In the genomic region with DNA sequence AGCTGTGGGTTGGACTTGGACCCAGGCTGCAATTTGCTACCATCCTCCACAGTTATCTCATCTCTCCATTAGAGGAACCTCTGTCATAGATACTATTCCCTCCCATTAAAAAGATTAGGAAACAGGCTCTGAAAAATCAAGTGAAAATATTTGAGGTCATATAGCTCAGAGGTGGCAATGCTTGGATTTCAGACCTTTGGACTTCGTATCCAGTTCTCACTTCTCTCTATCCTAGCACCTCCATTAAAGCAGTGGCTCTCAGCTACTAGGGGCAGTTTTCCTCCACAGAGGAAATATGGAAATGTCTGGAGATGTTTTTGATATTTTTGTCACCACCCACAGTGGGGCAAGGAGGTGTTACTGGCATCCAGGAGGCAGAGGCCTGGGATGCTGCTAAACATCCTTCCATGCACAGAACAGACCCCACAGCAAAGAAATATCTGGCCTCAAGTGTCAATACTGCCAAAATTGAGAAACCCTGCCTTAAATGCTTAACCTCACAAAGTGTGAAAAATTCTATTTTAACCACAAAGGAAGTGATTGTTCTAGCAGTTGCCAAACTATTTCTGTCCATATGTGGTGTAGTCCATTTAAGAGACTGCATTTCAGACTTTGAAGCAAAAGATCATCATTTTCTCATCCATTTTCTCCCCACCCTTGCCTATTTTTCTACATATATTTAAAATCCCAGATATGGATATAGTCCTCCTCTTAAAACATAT, we compare ENCODE assay signal across 17 cellular contexts.
DNase-seq lines count a peak whose midpoint lies in the region; TF ChIP-seq lines count a peak whose summit lies in the region.
"Had no signal": no experiment of that assay in that cellular context is flagged by ENCODE, and none has a peak within 500 bp of the region (broad histone marks: within the 10 kb centered on the region; RNA-seq: fewer than 3 reads in every experiment).

No MANE protein-coding gene starts in this region.

- no peak overlapping the region for H3K4me3 ChIP-seq in foreskin fibroblast (ENCODE audit: low read depth in 1 of 2, low read length in 2 of 2)
- H3K4me3 ChIP-seq: thyroid gland had no signal

- no peak for TF ChIP-seq CTCF in foreskin fibroblast (IDR thresholded peaks at IDR 0.05; ENCODE audit: low read depth, low read length)

- DNase-seq in NK-92 treated with Interleukin-12 subunit alpha and Interleukin-12 subunit beta, amount 100 ng/mL, for 24 hours (lab: John Stamatoyannopoulos, UW) = peak; percentile 17
- DNase-seq in NK-92 (lab: John Stamatoyannopoulos, UW; ENCODE audit: unreplicated experiment) = no peak
- peak; percentile 58 for DNase-seq in OCI-M1 (lab: John Stamatoyannopoulos, UW)
- DNase-seq in foreskin fibroblast = peak; percentile 35 to 57
- peak; percentile 20 for DNase-seq in superior temporal gyrus (ENCODE audit: extremely low spot score)
- no peak for DNase-seq in NCI-H226
- DNase-seq in activated CD4-positive, alpha-beta T cell treated with anti-CD3 and anti-CD28 coated beads for 48 hours = no peak
- no peak for DNase-seq in activated CD4-positive, alpha-beta T cell treated with anti-CD3 and anti-CD28 coated beads for 4 hours
- DNase-seq: activated naive CD4-positive, alpha-beta T cell treated with anti-CD3 and anti-CD28 coated beads, Interleukin-2, amount 50 U/mL, for 16 hours; activated T-cell treated with anti-CD3 and anti-CD28 coated beads, Interleukin-2, amount 50 U/mL, for 1 hour; caudate nucleus; NCI-H1436 treated with DMSO at 0.1 percent for 48 hours; NCI-H446 treated with DMSO at 0.1 percent for 48 hours; nucleus accumbens; stimulated activated CD4-positive, alpha-beta T cell treated with anti-CD3 and anti-CD28 coated beads, Interleukin-4, amount 100 ng/mL, for 1 hour; stimulated activated CD8-positive, alpha-beta memory T cell treated with anti-CD3 and anti-CD28 coated beads, Interleukin-4, amount 100 ng/mL, for 48 hours; thyroid gland had no signal

Comparison
In these comparisons a context has a peak if more than half of its experiments do, and no peak if none do; other contexts are left out.
1. DNase-seq: peak in NK-92 treated with Interleukin-12 subunit alpha and Interleukin-12 subunit beta, amount 100 ng/mL, for 24 hours (single experiment), OCI-M1 (single experiment), foreskin fibroblast (2 of 2) and superior temporal gyrus (single experiment); none in NK-92 (single experiment), NCI-H226 (single experiment), activated CD4-positive, alpha-beta T cell treated with anti-CD3 and anti-CD28 coated beads for 48 hours (single experiment) and activated CD4-positive, alpha-beta T cell treated with anti-CD3 and anti-CD28 coated beads for 4 hours (0 of 2).